In the genomic region with DNA sequence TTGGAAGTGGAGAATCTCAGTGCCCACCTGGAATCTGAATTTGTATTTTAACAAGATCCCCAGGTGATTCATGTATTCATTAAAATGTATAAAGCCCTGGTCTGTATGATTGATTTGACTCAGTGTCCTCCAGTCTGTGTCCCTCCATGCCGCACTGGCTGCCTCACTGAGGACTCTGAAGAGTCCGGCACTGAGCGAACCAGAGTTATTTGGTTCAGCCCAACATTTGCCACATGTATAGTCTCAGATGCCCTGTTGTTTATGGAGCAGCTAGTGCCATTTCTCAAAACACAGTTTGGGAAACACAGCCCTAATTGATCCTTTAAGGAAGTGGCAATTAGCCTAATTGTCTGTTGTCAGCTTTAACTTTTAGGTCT, we compare ENCODE assay signal across 16 cellular contexts. TPM values are rescaled to one million over a fixed set of nuclear protein-coding genes. Genes with fewer than 3 reads are reported as not detected.
DNase-seq lines count a peak whose midpoint lies in the region; ATAC-seq and TF ChIP-seq lines count a peak whose summit lies in the region.
"Had no signal": no experiment of that assay in that cellular context is flagged by ENCODE, and none has a peak within 500 bp of the region (broad histone marks: within the 10 kb centered on the region; RNA-seq: fewer than 3 reads in every experiment).

No MANE protein-coding gene starts in this region.

- DNase-seq in NCI-H69 (lab: John Stamatoyannopoulos, UW) (peak; percentile 61), lower lobe of right lung (no peak), nephron progenitor cell (no peak), hypothalamus (lab: John Stamatoyannopoulos, UW) (no peak), CD14-positive monocyte (ENCODE audit: low spot score) (no peak)
- DNase-seq: activated CD4-positive, alpha-beta T cell treated with anti-CD3 and anti-CD28 coated beads, Interleukin-2, amount 50 U/mL, for 48 hours; activated T-cell treated with anti-CD3 and anti-CD28 coated beads, Interleukin-2, amount 50 U/mL, for 72 hours; GOT3; NCI-H1436 treated with DMSO at 0.1 percent for 48 hours; NCI-H226; OCI-M1 had no signal

- H3K4me3 ChIP-seq in BLaER1 treated with 17β-estradiol and CSF1 and Interleukin-3, amounts not matched to agents 10 nM and 100 nM: 0 out of 20 replicates have a peak overlapping the region, but pooled peaks of 2 of the 10 experiments have one; percentile 6
- H3K4me3 ChIP-seq in lower lobe of right lung (no peak overlapping the region), skeletal muscle tissue (ENCODE audit: low read length in 3 of 3) (peak overlapping the region in 2 of 3 donors; percentile 10 to 31)

- H3K9me3 Mint-ChIP-seq in nephron progenitor cell (no peaks in the 10 kb centered on the region), CD14-positive monocyte (no peaks in the 10 kb centered on the region)
- H3K9me3 Mint-ChIP-seq: activated T-cell treated with anti-CD3 and anti-CD28 coated beads, Interleukin-2, amount 50 U/mL, for 72 hours; mesothelial cell of epicardium had no signal

- H3K36me3 Mint-ChIP-seq in nephron progenitor cell (ENCODE audit: low read depth): peaks cover 18% of the 10 kb centered on the region
- peaks cover 31 to 52% of the 10 kb centered on the region in 2 donors for H3K36me3 Mint-ChIP-seq in CD14-positive monocyte

- ATAC-seq in lower lobe of right lung (no peak), HG02759 (IDR thresholded peaks at IDR 0.05; ENCODE audit: unreplicated experiment) (no peak)
- ATAC-seq: activated T-cell treated with anti-CD3 and anti-CD28 coated beads, Interleukin-2, amount 50 U/mL, for 72 hours; SK-N-SH treated with all-trans-retinoic acid at 6 μM for 48 hours had no signal

- H3K4me3 Mint-ChIP-seq in nephron progenitor cell: no peak overlapping the region
- no peak overlapping the region for H3K4me3 Mint-ChIP-seq in CD14-positive monocyte
- H3K4me3 Mint-ChIP-seq: activated T-cell treated with anti-CD3 and anti-CD28 coated beads, Interleukin-2, amount 50 U/mL, for 72 hours; mesothelial cell of epicardium had no signal

- TF ChIP-seq CTCF in lower lobe of right lung (IDR thresholded peaks at IDR 0.05) (no peak), nephron progenitor cell (IDR thresholded peaks at IDR 0.05) (no peak), CD14-positive monocyte (IDR thresholded peaks at IDR 0.05) (no peak)

- peak overlapping the region in 8 of 11 experiments; percentile 23 to 85 (median 45); a peak in 13 of 22 replicates for H3K27ac ChIP-seq in BLaER1 treated with 17β-estradiol and CSF1 and Interleukin-3, amounts not matched to agents 10 nM and 100 nM
- H3K27ac ChIP-seq in lower lobe of right lung: peak overlapping the region; percentile 19
- H3K27ac ChIP-seq in skeletal muscle tissue (ENCODE audit: low read depth, low read length): peak overlapping the region; percentile 74

- peaks cover 0 to 27% (median 8%) of the 10 kb centered on the region in 11 experiments; a peak in 11 of 22 replicates for H4K20me1 ChIP-seq in BLaER1 treated with 17β-estradiol and CSF1 and Interleukin-3, amounts not matched to agents 10 nM and 100 nM

- intact Hi-C loops in lower lobe of right lung (cut with DNase I) (no loop called here), CD14-positive monocyte (cut with micrococcal nuclease) (loop anchor here in 1 of 2 donors (5.0 kb wide), 1 partner anchor 37 kb away; no protein-coding TSS in a partner anchor)

- peaks cover 0 to 76% (median 6%) of the 10 kb centered on the region in 11 experiments; a peak in 8 of 22 replicates for H3K36me3 ChIP-seq in BLaER1 treated with 17β-estradiol and CSF1 and Interleukin-3, amounts not matched to agents 10 nM and 100 nM
- H3K36me3 ChIP-seq in lower lobe of right lung: peaks cover 7% of the 10 kb centered on the region
- H3K36me3 ChIP-seq in skeletal muscle tissue (ENCODE audit: control insufficient read depth in 3 of 3, insufficient read depth in 3 of 3, low read length in 3 of 3): peaks cover 0 to 10% (median 3%) of the 10 kb centered on the region in 3 donors

- peak overlapping the region; percentile 36 to 100 (median 83) for H3K4me2 ChIP-seq in BLaER1 treated with 17β-estradiol and CSF1 and Interleukin-3, amounts not matched to agents 10 nM and 100 nM

- peaks cover 71 to 100% (median 99%) of the 10 kb centered on the region in 10 experiments for H3K4me1 ChIP-seq in BLaER1 treated with 17β-estradiol and CSF1 and Interleukin-3, amounts not matched to agents 10 nM and 100 nM
- peaks cover 57% of the 10 kb centered on the region for H3K4me1 ChIP-seq in lower lobe of right lung
- H3K4me1 ChIP-seq in skeletal muscle tissue (ENCODE audit: control insufficient read depth in 3 of 3, insufficient read depth in 3 of 3, low read length in 3 of 3): peaks cover 48 to 62% (median 59%) of the 10 kb centered on the region in 3 donors

- no peaks in the 10 kb centered on the region for H3K9me3 ChIP-seq in BLaER1 treated with 17β-estradiol and CSF1 and Interleukin-3, amounts not matched to agents 10 nM and 100 nM (replicated peaks in 1 of 11)
- H3K9me3 ChIP-seq in lower lobe of right lung: no peaks in the 10 kb centered on the region
- no peaks in the 10 kb centered on the region for H3K9me3 ChIP-seq in skeletal muscle tissue (ENCODE audit: control insufficient read depth in 3 of 3, low read length in 3 of 3)

- peak overlapping the region; percentile 5 to 66 (median 34); a peak in 15 of 22 replicates for H3K9ac ChIP-seq in BLaER1 treated with 17β-estradiol and CSF1 and Interleukin-3, amounts not matched to agents 10 nM and 100 nM
- peak overlapping the region; percentile 12 to 79 (median 46) for H3K9ac ChIP-seq in skeletal muscle tissue (ENCODE audit: low read depth in 1 of 3, low read length in 3 of 3)

- H3K27ac Mint-ChIP-seq in nephron progenitor cell (no peak overlapping the region), CD14-positive monocyte (peak overlapping the region in 1 of 7 donors; percentile 19)
- H3K27ac Mint-ChIP-seq: activated T-cell treated with anti-CD3 and anti-CD28 coated beads, Interleukin-2, amount 50 U/mL, for 72 hours; mesothelial cell of epicardium had no signal

- H3K27me3 Mint-ChIP-seq in nephron progenitor cell (ENCODE audit: low read depth, poor library complexity): peaks cover 6% of the 10 kb centered on the region
- H3K27me3 Mint-ChIP-seq in CD14-positive monocyte (ENCODE audit: low read depth in 3 of 3): peaks cover 0 to 3% (median 0%) of the 10 kb centered on the region in 3 donors

- H3K4me1 Mint-ChIP-seq in nephron progenitor cell (peaks cover 46% of the 10 kb centered on the region), CD14-positive monocyte (peaks cover 34% of the 10 kb centered on the region)

- H3K27me3 ChIP-seq in BLaER1 treated with 17β-estradiol and CSF1 and Interleukin-3, amounts not matched to agents 10 nM and 100 nM: no peaks in the 10 kb centered on the region
- H3K27me3 ChIP-seq in lower lobe of right lung (ENCODE audit: low read depth): no peaks in the 10 kb centered on the region
- H3K27me3 ChIP-seq in skeletal muscle tissue (ENCODE audit: control insufficient read depth in 3 of 3, insufficient read depth in 3 of 3, low read length in 3 of 3): no peaks in the 10 kb centered on the region

RNA-seq across cellular contexts. Expression of a gene that starts 6.7 kb away (rescaled TPM):
- 177 TPM for total RNA-seq in lower lobe of right lung
- total RNA-seq in skeletal muscle tissue: 46.4 TPM
- polyA plus RNA-seq in CD14-positive monocyte: 10 to 100 TPM; 28.3 to 34.1 TPM

Comparison
In these comparisons a context has a peak if more than half of its experiments do, and no peak if none do; other contexts are left out.
1. H3K27ac ChIP-seq: peak in every context shown above with its lines; median percentile 74 in skeletal muscle tissue; 45 in BLaER1 treated with 17β-estradiol and CSF1 and Interleukin-3, amounts not matched to agents 10 nM and 100 nM; 19 in lower lobe of right lung.